In genomic region chr9:7799234-7799933, GRCh38 we compare ENCODE assay signal across 1 cellular context.
TF ChIP-seq lines count a peak whose summit lies in the region.

A gene with protein sequence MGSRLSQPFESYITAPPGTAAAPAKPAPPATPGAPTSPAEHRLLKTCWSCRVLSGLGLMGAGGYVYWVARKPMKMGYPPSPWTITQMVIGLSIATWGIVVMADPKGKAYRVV (minus strand): TSS chr9:7799778. CDS start chr9:7799734, 44 bp downstream.

TF ChIP-seq in HCT116, 20 proteins besides CTCF, POLR2A, EP300 and RAD21 (continued from another document):
- TF ChIP-seq ELF1 (IDR thresholded peaks at IDR 0.05; ENCODE audit: borderline replicate concordance, low read depth), result peak; percentile 73
- no peak for TF ChIP-seq SP1 (IDR thresholded peaks at IDR 0.05; ENCODE audit: low read depth)
- no peak for TF ChIP-seq JUND (IDR thresholded peaks at IDR 0.05)
- no peak for TF ChIP-seq CEBPB (IDR thresholded peaks at IDR 0.05; ENCODE audit: low read depth)
- TF ChIP-seq EZH2phosphoT487 (IDR thresholded peaks at IDR 0.05; ENCODE audit: borderline replicate concordance), result no peak
- no peak for TF ChIP-seq TCF7L2 (IDR thresholded peaks at IDR 0.05; ENCODE audit: borderline replicate concordance, extremely low read depth, insufficient read depth, insufficient read length)
- peak; percentile 75 for TF ChIP-seq MAX (IDR thresholded peaks at IDR 0.05)
- no peak for TF ChIP-seq ZNF274 (IDR thresholded peaks at IDR 0.05; ENCODE audit: low read depth, low read length)
- peak; percentile 78 for TF ChIP-seq POLR2AphosphoS5 (IDR thresholded peaks at IDR 0.05; ENCODE audit: low read depth, low read length)
